26 cellular contexts compared by ENCODE assay signal in the genomic region with DNA sequence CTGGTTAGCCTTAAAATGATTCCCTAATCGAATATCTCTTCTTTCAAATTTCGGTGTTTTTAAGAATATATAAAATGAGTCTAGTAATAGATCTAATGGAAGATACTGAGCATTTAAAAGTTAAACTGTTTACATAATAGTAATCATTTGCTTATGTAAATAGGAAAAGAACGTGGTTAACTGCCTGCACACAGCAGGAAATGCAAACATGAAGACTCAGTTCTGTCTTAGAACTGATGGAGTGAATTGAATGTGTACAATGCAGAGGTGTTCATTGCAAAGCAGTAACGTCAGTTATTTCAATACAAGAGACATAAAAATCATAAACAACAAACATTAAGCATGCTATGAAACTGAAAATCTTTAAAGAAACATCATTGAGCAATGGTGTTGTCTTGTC.
A peak's percentile ranks its signal among the peaks of the same experiment; 100 is the strongest.
DNase-seq lines count a peak whose midpoint lies in the region; ATAC-seq and TF ChIP-seq lines count a peak whose summit lies in the region.
"Had no signal": no experiment of that assay in that cellular context is flagged by ENCODE, and none has a peak within 500 bp of the region (broad histone marks: within the 10 kb centered on the region; RNA-seq: fewer than 3 reads in every experiment).

No MANE protein-coding gene starts in this region.

- TF ChIP-seq CTCF in fibroblast of villous mesenchyme (IDR thresholded peaks at IDR 0.05; ENCODE audit: insufficient read depth, low read depth, low read length) = no peak

- ATAC-seq in HG02759 (IDR thresholded peaks at IDR 0.05; ENCODE audit: unreplicated experiment) = no peak
- ATAC-seq in GM18502 (IDR thresholded peaks at IDR 0.05; ENCODE audit: poor library complexity, unreplicated experiment) = no peak
- no peak for ATAC-seq in HG02588 (IDR thresholded peaks at IDR 0.05; ENCODE audit: unreplicated experiment)
- ATAC-seq: A549, Right ventricle myocardium inferior, SK-N-SH treated with all-trans-retinoic acid at 6 μM for 48 hours had no signal

- DNase-seq in DMS53 (lab: John Stamatoyannopoulos, UW) (peak; percentile 58), NCI-H1417 (lab: John Stamatoyannopoulos, UW) (peak in 2 of 3 experiments; percentile 43 to 87), NCI-H748 treated with DMSO at 0.1 percent for 48 hours (lab: John Stamatoyannopoulos, UW) (peak; percentile 1), fibroblast of villous mesenchyme (ENCODE audit: low read depth) (peak; percentile 43), activated gamma-delta T cell treated with Interleukin-2 at 50 U/mL for 16 hours (no peak)
- DNase-seq: C1 segment of cervical spinal cord; Caco-2; CD4-positive, alpha-beta memory T cell; DND-41; GM23248; H9; KG1; NCI-H1048; NCI-H1436 treated with DMSO at 0.1 percent for 48 hours; NCI-H187 treated with DMSO at 0.1 percent for 48 hours; NCI-H2171 treated with DMSO at 0.1 percent for 48 hours; NCI-H345; NCI-H510A treated with DMSO at 0.1 percent for 48 hours; PC-9; SJCRH30 had no signal

- no peak overlapping the region for H3K4me3 ChIP-seq in fibroblast of villous mesenchyme (ENCODE audit: low read depth, low read length)
- H3K4me3 ChIP-seq: A549, GM23248, PC-9, SJCRH30 had no signal
